9 cellular contexts compared by ENCODE assay signal in the genomic region with DNA sequence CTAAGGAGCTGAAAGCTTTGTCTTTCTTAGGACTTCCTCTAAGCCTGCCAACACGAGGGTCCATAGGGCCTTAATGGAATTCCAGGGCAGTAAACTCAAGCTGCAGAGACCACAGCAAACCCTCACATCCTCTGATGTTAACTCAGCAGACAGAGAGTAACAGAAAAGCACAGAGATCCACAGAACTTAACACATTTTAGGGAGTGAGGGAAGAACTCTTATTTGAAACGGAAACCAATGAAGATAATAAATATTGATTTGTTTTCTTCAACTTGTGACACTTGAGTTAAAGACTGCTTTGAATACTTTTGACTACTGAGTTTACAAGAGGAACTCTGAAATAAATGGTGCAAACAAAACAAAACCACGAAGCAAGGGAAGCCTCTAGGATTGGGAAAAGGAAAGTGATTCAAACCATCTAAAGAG. TPM values are rescaled to one million over a fixed set of nuclear protein-coding genes. Genes with fewer than 3 reads are reported as not detected.
DNase-seq lines count a peak whose midpoint lies in the region; ATAC-seq and TF ChIP-seq lines count a peak whose summit lies in the region.
"Had no signal": no experiment of that assay in that cellular context is flagged by ENCODE, and none has a peak within 500 bp of the region (broad histone marks: within the 10 kb centered on the region; RNA-seq: fewer than 3 reads in every experiment).

No MANE protein-coding gene starts in this region.

- intact Hi-C loops in Right ventricle myocardium inferior (cut with DNase I) (no loop called here), cardiac septum (cut with DNase I) (loop anchor here (1.0 kb wide), 1 partner anchor 9 kb away; the partner anchor contains the start of gene DYNC1LI2), vagina (cut with DNase I) (no loop called here)

- H3K27me3 Mint-ChIP-seq in neural crest cell (ENCODE audit: low read depth), result no peaks in the 10 kb centered on the region

- no peak for TF ChIP-seq POLR2A in vagina (IDR thresholded peaks at IDR 0.05)

- no peak overlapping the region for H3K4me3 ChIP-seq in fibroblast of mammary gland (ENCODE audit: control insufficient read depth, low read depth, low read length)
- no peak overlapping the region for H3K4me3 ChIP-seq in vagina

- H3K27ac ChIP-seq in vagina, result peak overlapping the region; percentile 90

- H3K27ac Mint-ChIP-seq in neural crest cell (ENCODE audit: unreplicated experiment), result peak overlapping the region; percentile 89

- H3K4me1 ChIP-seq in vagina, result peaks cover 48% of the 10 kb centered on the region

- H3K36me3 Mint-ChIP-seq in neural crest cell (ENCODE audit: low read depth), result peaks cover 11% of the 10 kb centered on the region

- peaks cover 4 to 38% of the 10 kb centered on the region in 2 donors for H3K36me3 ChIP-seq in vagina

- peak overlapping the region; percentile 26 for H3K4me3 Mint-ChIP-seq in neural crest cell

- H3K27me3 ChIP-seq in vagina, result no peaks in the 10 kb centered on the region

- no peaks in the 10 kb centered on the region for H3K9me3 Mint-ChIP-seq in neural crest cell

- ATAC-seq in Right ventricle myocardium inferior (peak; percentile 29), HG02938 (IDR thresholded peaks at IDR 0.05; ENCODE audit: unreplicated experiment) (no peak), GM19463 (IDR thresholded peaks at IDR 0.05; ENCODE audit: unreplicated experiment) (no peak)
- no peak for ATAC-seq in activated CD4-positive, CD25-positive, alpha-beta regulatory T cell treated with anti-CD3 and anti-CD28 coated beads, Interleukin-2, amount 50 U/mL, for 24 hours

- H3K9me3 ChIP-seq in vagina, result no peaks in the 10 kb centered on the region

- DNase-seq in Right ventricle myocardium inferior (ENCODE audit: missing footprints) (no peak), cardiac septum (ENCODE audit: low spot score) (no peak), fibroblast of mammary gland (ENCODE audit: low read depth) (peak; percentile 42), neural crest cell (ENCODE audit: low read depth, low spot score) (no peak), vagina (ENCODE audit: extremely low spot score in 2 of 2) (peak in 1 of 2 donors; percentile 47)

- H3K4me1 Mint-ChIP-seq in neural crest cell, result peaks cover 31% of the 10 kb centered on the region

- TF ChIP-seq CTCF in fibroblast of mammary gland (conservative IDR thresholded peaks at IDR 0.05; ENCODE audit: control insufficient read depth, insufficient read depth, low read depth, low read length) (no peak), neural crest cell (conservative IDR thresholded peaks at IDR 0.05) (no peak), vagina (IDR thresholded peaks at IDR 0.05) (no peak)

RNA-seq across cellular contexts. Expression of gene DYNC1LI2, which starts 9.4 kb away (rescaled TPM):
- total RNA-seq in Right ventricle myocardium inferior (76.6 TPM), cardiac septum (123 TPM), neural crest cell (125 and 127 TPM in 2 replicates), vagina (149 TPM)

RNA-seq across cellular contexts. Expression of gene CMTM4, which starts 45.4 kb away (rescaled TPM):
- total RNA-seq in Right ventricle myocardium inferior (10.9 TPM), cardiac septum (10.4 TPM), neural crest cell (31.7 and 32.5 TPM in 2 replicates), vagina (15.7 TPM)

RNA-seq across cellular contexts. Expression of gene TERB1, which starts 59.4 kb away (rescaled TPM):
- total RNA-seq in Right ventricle myocardium inferior (not detected), cardiac septum (not detected), neural crest cell (0.25 and 0.26 TPM in 2 replicates), vagina (not detected)
- total RNA-seq: epithelial cell of proximal tubule had no signal
